Comparison of ENCODE assay signal across 21 cellular contexts in the genomic region with DNA sequence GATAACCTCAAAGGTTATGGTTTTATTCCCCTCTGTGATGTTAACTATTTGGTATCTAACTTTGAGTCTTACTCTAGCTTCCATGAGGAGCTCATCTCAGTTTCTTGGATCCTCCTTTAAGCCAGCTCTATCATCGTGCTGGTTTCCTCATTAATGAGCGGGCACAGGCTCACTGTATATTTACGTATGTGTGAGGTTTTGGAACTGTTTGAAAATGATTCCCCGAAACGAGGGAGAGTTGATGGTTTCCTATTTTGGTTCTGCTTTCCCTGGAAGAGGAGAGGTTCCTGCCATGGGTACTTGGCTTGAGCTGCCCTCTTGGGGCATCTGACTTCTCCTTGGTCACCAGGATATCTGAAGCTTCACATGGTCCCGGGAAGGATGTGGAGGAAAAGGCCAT. TPM values are rescaled to one million over a fixed set of nuclear protein-coding genes. Genes with fewer than 3 reads are reported as not detected.
DNase-seq lines count a peak whose midpoint lies in the region; FAIRE-seq and TF ChIP-seq lines count a peak whose summit lies in the region.
"Had no signal": no experiment of that assay in that cellular context is flagged by ENCODE, and none has a peak within 500 bp of the region (broad histone marks: within the 10 kb centered on the region; RNA-seq: fewer than 3 reads in every experiment).

No MANE protein-coding gene starts in this region.

- peaks cover 72% of the 10 kb centered on the region for H3K4me1 Mint-ChIP-seq in activated CD4-positive, alpha-beta T cell treated with anti-CD3 and anti-CD28 coated beads, Interleukin-2, amount 10 ng/mL, durations not matched to agents 7 days and 5 days
- H3K4me1 Mint-ChIP-seq in activated naive CD8-positive, alpha-beta T cell (ENCODE audit: low read depth) = peaks cover 74% of the 10 kb centered on the region

- no peak overlapping the region for H3K27ac ChIP-seq in HUES64 (ENCODE audit: low read depth, low read length)
- H3K27ac ChIP-seq in neutrophil = peak overlapping the region; percentile 74
- H3K27ac ChIP-seq in kidney (ENCODE audit: low read depth in 2 of 2, low read length in 2 of 2) = no peak overlapping the region
- H3K27ac ChIP-seq: PC-9, transverse colon had no signal

- H3K36me3 ChIP-seq in HUES64 (ENCODE audit: insufficient read depth, low read length) (no peaks in the 10 kb centered on the region), neutrophil (peaks cover 100% of the 10 kb centered on the region), kidney (ENCODE audit: control insufficient read depth in 1 of 2, insufficient read depth in 2 of 2, low read length in 2 of 2) (no peaks in the 10 kb centered on the region)
- H3K36me3 ChIP-seq: transverse colon had no signal

- H3K9me3 Mint-ChIP-seq in activated CD4-positive, alpha-beta T cell treated with anti-CD3 and anti-CD28 coated beads, Interleukin-2, amount 10 ng/mL, durations not matched to agents 7 days and 5 days = no peaks in the 10 kb centered on the region
- no peaks in the 10 kb centered on the region for H3K9me3 Mint-ChIP-seq in activated naive CD8-positive, alpha-beta T cell (ENCODE audit: low read depth)
- H3K9me3 Mint-ChIP-seq: HFFc6 had no signal

- CTCF ChIA-PET in activated CD4-positive, alpha-beta T cell treated with anti-CD3 and anti-CD28 coated beads, Interleukin-2, amount 10 ng/mL, durations not matched to agents 7 days and 5 days (lab: Charles Lee) = interaction anchor here (0.6 to 4.2 kb wide), 9 partner anchors 9 to 153 kb away, joined by 3 to 15 read pairs (median 5); no protein-coding TSS in a partner anchor

- FAIRE-seq in kidney (lab: Jason Lieb, UNC) = no peak
- FAIRE-seq: G401.6, HepG2, keratinocyte had no signal

- intact Hi-C loops in kidney (cut with DNase I) = no loop called here

- peak overlapping the region; percentile 24 for H3K4me3 Mint-ChIP-seq in activated CD4-positive, alpha-beta T cell treated with anti-CD3 and anti-CD28 coated beads, Interleukin-2, amount 10 ng/mL, durations not matched to agents 7 days and 5 days
- H3K4me3 Mint-ChIP-seq in activated naive CD8-positive, alpha-beta T cell = peak overlapping the region; percentile 40
- H3K4me3 Mint-ChIP-seq: brain, HFFc6 had no signal

- WGBS in HUES64 = 89% methylated on average over 6 of the region's 6 CpGs

- peaks cover 79% of the 10 kb centered on the region for H3K36me3 Mint-ChIP-seq in activated CD4-positive, alpha-beta T cell treated with anti-CD3 and anti-CD28 coated beads, Interleukin-2, amount 10 ng/mL, durations not matched to agents 7 days and 5 days (ENCODE audit: low read depth)
- peaks cover 19% of the 10 kb centered on the region for H3K36me3 Mint-ChIP-seq in activated naive CD8-positive, alpha-beta T cell
- H3K36me3 Mint-ChIP-seq: brain had no signal

- no peak for DNase-seq in activated CD4-positive, alpha-beta T cell treated with anti-CD3 and anti-CD28 coated beads, Interleukin-2, amount 10 ng/mL, durations not matched to agents 7 days and 5 days
- DNase-seq in activated CD4-positive, alpha-beta T cell treated with anti-CD3 and anti-CD28 coated beads for 1 hour = no peak
- DNase-seq in stimulated activated naive CD4-positive, alpha-beta T cell (lab: John Stamatoyannopoulos, UW) = no peak
- DNase-seq in kidney = no peak
- DNase-seq in amygdala (lab: John Stamatoyannopoulos, UW) = no peak
- DNase-seq: Calu3; heart right ventricle; HFFc6; NCI-H2081 treated with DMSO at 0.1 percent for 48 hours; NCI-H526; PC-9; stimulated activated CD4-positive, alpha-beta T cell treated with anti-CD3 and anti-CD28 coated beads, Interleukin-1b, Interleukin-23, amount 100 ng/mL, for 48 hours; transverse colon had no signal

- TF ChIP-seq CTCF in neutrophil (IDR thresholded peaks at IDR 0.05) = no peak
- no peak for TF ChIP-seq CTCF in kidney (IDR thresholded peaks at IDR 0.05; ENCODE audit: borderline replicate concordance, extremely low read depth, insufficient read depth)

- POLR2A ChIA-PET in activated CD4-positive, alpha-beta T cell treated with anti-CD3 and anti-CD28 coated beads, Interleukin-2, amount 10 ng/mL, durations not matched to agents 7 days and 5 days (lab: Charles Lee) = interaction anchor here (0.6 kb wide), 1 partner anchor 49 kb away, joined by 4 read pairs; no protein-coding TSS in a partner anchor

- H3K9ac ChIP-seq in HUES64 (ENCODE audit: low read depth, low read length) (no peak overlapping the region), kidney (ENCODE audit: low read length in 2 of 2) (no peak overlapping the region)

- peak overlapping the region; percentile 3; the same call in 1 of the 2 replicates for H3K4me3 ChIP-seq in HUES64 (ENCODE audit: low read length)
- no peak overlapping the region for H3K4me3 ChIP-seq in neutrophil (ENCODE audit: low read depth in 1 of 2, low read length in 1 of 2)
- no peak overlapping the region for H3K4me3 ChIP-seq in kidney (ENCODE audit: low read length in 2 of 2)
- H3K4me3 ChIP-seq: heart right ventricle, PC-9, transverse colon had no signal

- H3K27me3 Mint-ChIP-seq in activated CD4-positive, alpha-beta T cell treated with anti-CD3 and anti-CD28 coated beads, Interleukin-2, amount 10 ng/mL, durations not matched to agents 7 days and 5 days = no peaks in the 10 kb centered on the region
- no peaks in the 10 kb centered on the region for H3K27me3 Mint-ChIP-seq in activated naive CD8-positive, alpha-beta T cell

- H3K4me1 ChIP-seq in HUES64 (ENCODE audit: insufficient read depth, low read length) (peaks cover 10% of the 10 kb centered on the region; the same call in 1 of the 2 replicates), neutrophil (ENCODE audit: control insufficient read depth in 1 of 2, insufficient read depth in 1 of 2, low read depth in 1 of 2, low read length in 1 of 2) (peaks cover 29 to 32% of the 10 kb centered on the region in 2 experiments), kidney (ENCODE audit: control insufficient read depth in 1 of 2, insufficient read depth in 1 of 2, low read depth in 1 of 2, low read length in 2 of 2) (no peaks in the 10 kb centered on the region)
- H3K4me1 ChIP-seq: transverse colon had no signal

- no peaks in the 10 kb centered on the region for H3K27me3 ChIP-seq in HUES64 (ENCODE audit: insufficient read depth, low read length)
- H3K27me3 ChIP-seq in neutrophil = no peaks in the 10 kb centered on the region
- H3K27me3 ChIP-seq: transverse colon had no signal

- H3K9me3 ChIP-seq in HUES64 (ENCODE audit: insufficient read depth, low read depth, low read length) (no peaks in the 10 kb centered on the region), neutrophil (no peaks in the 10 kb centered on the region), kidney (ENCODE audit: control insufficient read depth in 1 of 2, low read length in 2 of 2) (no peaks in the 10 kb centered on the region)
- H3K9me3 ChIP-seq: heart right ventricle, transverse colon had no signal

- peak overlapping the region; percentile 84 for H3K27ac Mint-ChIP-seq in activated CD4-positive, alpha-beta T cell treated with anti-CD3 and anti-CD28 coated beads, Interleukin-2, amount 10 ng/mL, durations not matched to agents 7 days and 5 days
- peak overlapping the region; percentile 68 for H3K27ac Mint-ChIP-seq in activated naive CD8-positive, alpha-beta T cell
- H3K27ac Mint-ChIP-seq: brain, HFFc6 had no signal

RNA-seq across cellular contexts. Expression of a gene that starts 32.7 kb away (rescaled TPM):
- total RNA-seq in activated CD4-positive, alpha-beta T cell treated with anti-CD3 and anti-CD28 coated beads, Interleukin-2, amount 10 ng/mL, durations not matched to agents 7 days and 5 days = 1 to 10 TPM; 6.2 to 7.1 TPM
- 0.10 TPM for polyA plus RNA-seq in HUES64 (2013, experiment 1 of 2)
- 0.13 TPM for polyA plus RNA-seq in HUES64 (2013, experiment 2 of 2)
- 2.3 TPM for total RNA-seq in kidney
- polyA plus RNA-seq in kidney (ENCODE audit: insufficient read depth, low read depth, low replicate concordance) = 0.17 TPM
- total RNA-seq: A673, Calu3, HepG2, HFFc6, PC-9 had no signal
- polyA plus RNA-seq: HepG2 had no signal
